ENCODE assay signal across 20 cellular contexts in the genomic region with DNA sequence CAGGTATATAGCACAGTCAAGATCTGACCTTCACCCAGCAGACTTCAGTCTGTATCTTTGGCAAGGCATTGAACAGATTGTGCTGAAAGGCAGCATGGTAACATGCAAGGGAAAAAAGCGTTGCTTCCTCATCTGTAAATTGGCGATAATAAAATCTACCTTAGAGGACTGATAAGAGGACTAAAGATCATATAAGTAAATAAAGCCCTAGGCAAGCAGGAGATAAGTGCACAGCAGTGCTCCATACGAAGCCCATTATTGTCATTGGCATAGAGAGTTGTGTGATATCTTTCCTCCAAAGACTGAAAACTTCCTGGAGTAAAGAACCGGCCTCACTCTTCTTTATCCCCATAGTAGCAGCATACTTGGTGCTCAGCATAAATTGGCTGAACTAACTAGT.
DNase-seq lines count a peak whose midpoint lies in the region; TF ChIP-seq lines count a peak whose summit lies in the region.
"Had no signal": no experiment of that assay in that cellular context is flagged by ENCODE, and none has a peak within 500 bp of the region (broad histone marks: within the 10 kb centered on the region; RNA-seq: fewer than 3 reads in every experiment).

No MANE protein-coding gene starts in this region.

- in situ Hi-C loops in transverse colon (cut with MboI; ENCODE audit: low pct_ligation_motif_present in 1 of 4, low pct_unique_long_range_greater_than_20kb in 1 of 4, low sequenced_read_pairs in 3 of 4), result no loop called here

- no peak for DNase-seq in activated naive CD4-positive, alpha-beta T cell treated with anti-CD3 and anti-CD28 coated beads, Interleukin-2, amount 10 ng/mL, durations not matched to agents 7 days and 5 days
- DNase-seq in activated naive CD4-positive, alpha-beta T cell treated with anti-CD3 and anti-CD28 coated beads, Interleukin-2, amount 50 U/mL, for 16 hours, result no peak
- DNase-seq in immature natural killer cell (no peak), transverse colon (no peak), activated gamma-delta T cell treated with Interleukin-2 at 50 U/mL for 16 hours (no peak), osteocyte (ENCODE audit: extremely low spot score, unreplicated experiment) (no peak)
- no peak for DNase-seq in effector CD4-positive, alpha-beta T cell
- DNase-seq: activated CD4-positive, alpha-beta T cell treated with anti-CD3 and anti-CD28 coated beads for 1 hour; activated effector memory CD4-positive, alpha-beta T cell treated with anti-CD3 and anti-CD28 coated beads, Interleukin-2, amount 50 U/mL, for 16 hours; DMS79 treated with DMSO at 0.1 percent for 48 hours; midbrain; NCI-H2171; NCI-H524 treated with DMSO at 0.1 percent for 48 hours; RPMI8226; stimulated activated CD4-positive, alpha-beta T cell treated with anti-CD3 and anti-CD28 coated beads, Interleukin-4, amount 100 ng/mL, for 24 hours; substantia nigra had no signal

- H2AFZ ChIP-seq in SU-DHL-6 (ENCODE audit: low read depth, low read length, severe bottlenecking), result no peak overlapping the region

- peaks cover 2% of the 10 kb centered on the region for H3K9me3 Mint-ChIP-seq in activated naive CD4-positive, alpha-beta T cell treated with anti-CD3 and anti-CD28 coated beads, Interleukin-2, amount 10 ng/mL, durations not matched to agents 7 days and 5 days
- H3K9me3 Mint-ChIP-seq in immature natural killer cell, result no peaks in the 10 kb centered on the region
- H3K9me3 Mint-ChIP-seq in osteocyte (ENCODE audit: unreplicated experiment), result no peaks in the 10 kb centered on the region

- no peak for TF ChIP-seq EP300 in transverse colon (IDR thresholded peaks at IDR 0.05; ENCODE audit: low read depth)

- no peaks in the 10 kb centered on the region for H3K9me3 ChIP-seq in SU-DHL-6 (ENCODE audit: insufficient read depth, low read length)
- no peaks in the 10 kb centered on the region for H3K9me3 ChIP-seq in transverse colon
- H3K9me3 ChIP-seq: ascending aorta had no signal

- H3K9ac ChIP-seq in SU-DHL-6 (ENCODE audit: low read length), result no peak overlapping the region

- H3K4me1 ChIP-seq in transverse colon, result peaks cover 6 to 57% (median 26%) of the 10 kb centered on the region in 4 donors

- CTCF ChIA-PET in activated naive CD4-positive, alpha-beta T cell treated with anti-CD3 and anti-CD28 coated beads, Interleukin-2, amount 10 ng/mL, durations not matched to agents 7 days and 5 days (lab: Charles Lee), result interaction anchor here (1.0 to 1.2 kb wide), 2 partner anchors 21 to 35 kb away, joined by 3 to 4 read pairs; no protein-coding TSS in a partner anchor

- no peak overlapping the region for H3K4me3 ChIP-seq in SU-DHL-6 (ENCODE audit: insufficient read depth, low read length, poor library complexity, severe bottlenecking)
- H3K4me3 ChIP-seq in transverse colon, result no peak overlapping the region
- H3K4me3 ChIP-seq: ascending aorta, K562, skin epidermis had no signal

- intact Hi-C loops in transverse colon (cut with DNase I; ENCODE audit: low total_unique reads), result no loop called here

- WGBS in transverse colon (ENCODE audit: low coverage in 1 of 2), 2 donors, result 53 to 70% methylated on average over 4 of the region's 4 CpGs

- H3K4me3 Mint-ChIP-seq in activated naive CD4-positive, alpha-beta T cell treated with anti-CD3 and anti-CD28 coated beads, Interleukin-2, amount 10 ng/mL, durations not matched to agents 7 days and 5 days, result no peak overlapping the region
- H3K4me3 Mint-ChIP-seq in immature natural killer cell, result no peak overlapping the region
- H3K4me3 Mint-ChIP-seq in osteocyte (ENCODE audit: unreplicated experiment), result no peak overlapping the region

- TF ChIP-seq POLR2A in transverse colon (IDR thresholded peaks at IDR 0.05), result no peak

- H3K79me2 ChIP-seq in SU-DHL-6 (ENCODE audit: insufficient read depth, low read length), result peaks cover 25% of the 10 kb centered on the region; the same call in 1 of the 2 replicates

- peaks cover 61% of the 10 kb centered on the region for H3F3A ChIP-seq in SU-DHL-6 (ENCODE audit: insufficient read depth)

- no peaks in the 10 kb centered on the region for H4K20me1 ChIP-seq in SU-DHL-6 (ENCODE audit: low read depth, low read length)

- H3K9me2 ChIP-seq in SU-DHL-6 (replicated peaks; ENCODE audit: insufficient read depth, low read length), result no peaks in the 10 kb centered on the region

- H3K27ac ChIP-seq in SU-DHL-6 (ENCODE audit: low read depth, low read length), result peak overlapping the region; percentile 96
- H3K27ac ChIP-seq in transverse colon, result peak overlapping the region; percentile 23 to 63 (median 52)
- H3K27ac ChIP-seq: ascending aorta had no signal

- TF ChIP-seq CTCF in SU-DHL-6 (IDR thresholded peaks at IDR 0.05; ENCODE audit: insufficient read depth, low read length, poor library complexity, severe bottlenecking) (no peak), transverse colon (IDR thresholded peaks at IDR 0.05) (no peak), osteocyte (IDR thresholded peaks at IDR 0.05) (no peak)

- peak overlapping the region; percentile 51 for H3K4me2 ChIP-seq in SU-DHL-6 (ENCODE audit: low read depth, low read length, poor library complexity, severe bottlenecking)

- peaks cover 36% of the 10 kb centered on the region for H3K36me3 Mint-ChIP-seq in activated naive CD4-positive, alpha-beta T cell treated with anti-CD3 and anti-CD28 coated beads, Interleukin-2, amount 10 ng/mL, durations not matched to agents 7 days and 5 days
- H3K36me3 Mint-ChIP-seq in immature natural killer cell, result peaks cover 0 to 8% (median 7%) of the 10 kb centered on the region in 3 donors
- H3K36me3 Mint-ChIP-seq in osteocyte (ENCODE audit: unreplicated experiment), result no peaks in the 10 kb centered on the region

- H3K27ac Mint-ChIP-seq in activated naive CD4-positive, alpha-beta T cell treated with anti-CD3 and anti-CD28 coated beads, Interleukin-2, amount 10 ng/mL, durations not matched to agents 7 days and 5 days, result peak overlapping the region; percentile 75
- H3K27ac Mint-ChIP-seq in immature natural killer cell (peak overlapping the region; percentile 60 to 90 (median 78)), osteocyte (ENCODE audit: unreplicated experiment) (no peak overlapping the region)

- H3K36me3 ChIP-seq in SU-DHL-6 (ENCODE audit: low read length), result peaks cover 2% of the 10 kb centered on the region; the same call in 1 of the 2 replicates
- H3K36me3 ChIP-seq in transverse colon, result no peaks in the 10 kb centered on the region
- H3K36me3 ChIP-seq: ascending aorta had no signal

- H3K27me3 ChIP-seq in SU-DHL-6 (ENCODE audit: low read length) (no peaks in the 10 kb centered on the region), transverse colon (no peaks in the 10 kb centered on the region)
- H3K27me3 ChIP-seq: ascending aorta had no signal

- no peaks in the 10 kb centered on the region for H3K27me3 Mint-ChIP-seq in activated naive CD4-positive, alpha-beta T cell treated with anti-CD3 and anti-CD28 coated beads, Interleukin-2, amount 10 ng/mL, durations not matched to agents 7 days and 5 days
- H3K27me3 Mint-ChIP-seq in immature natural killer cell (ENCODE audit: low read depth in 3 of 3) (peaks cover 0 to 3% (median 3%) of the 10 kb centered on the region in 3 donors), osteocyte (ENCODE audit: unreplicated experiment) (no peaks in the 10 kb centered on the region)

- H3K4me1 Mint-ChIP-seq in activated naive CD4-positive, alpha-beta T cell treated with anti-CD3 and anti-CD28 coated beads, Interleukin-2, amount 10 ng/mL, durations not matched to agents 7 days and 5 days, result peaks cover 74% of the 10 kb centered on the region
- peaks cover 77 to 93% of the 10 kb centered on the region in 2 donors for H3K4me1 Mint-ChIP-seq in immature natural killer cell
- peaks cover 17% of the 10 kb centered on the region for H3K4me1 Mint-ChIP-seq in osteocyte (ENCODE audit: unreplicated experiment)
